ENCODE assay signal across 1 cellular context in genomic region chr22:26905076-26905475, GRCh38.
TF ChIP-seq lines count a peak whose summit lies in the region.

No MANE protein-coding gene starts in this region.

TF ChIP-seq in GM23338, 12 proteins besides CTCF, POLR2A, EP300 and RAD21 (continued from another document):
- no peak for TF ChIP-seq ZNF462 (CRISPR knock-in tag; IDR thresholded peaks at IDR 0.05)
- no peak for TF ChIP-seq EZH2phosphoT487 (IDR thresholded peaks at IDR 0.05; ENCODE audit: unreplicated experiment)
- no peak for TF ChIP-seq ZNF331 (CRISPR knock-in tag; IDR thresholded peaks at IDR 0.05; ENCODE audit: low read depth)
- TF ChIP-seq EZH2 (IDR thresholded peaks at IDR 0.05; ENCODE audit: low read depth, unreplicated experiment): no peak
- TF ChIP-seq REST (IDR thresholded peaks at IDR 0.05; ENCODE audit: unreplicated experiment): no peak
